Comparison of ENCODE assay signal across 20 cellular contexts in the genomic region with DNA sequence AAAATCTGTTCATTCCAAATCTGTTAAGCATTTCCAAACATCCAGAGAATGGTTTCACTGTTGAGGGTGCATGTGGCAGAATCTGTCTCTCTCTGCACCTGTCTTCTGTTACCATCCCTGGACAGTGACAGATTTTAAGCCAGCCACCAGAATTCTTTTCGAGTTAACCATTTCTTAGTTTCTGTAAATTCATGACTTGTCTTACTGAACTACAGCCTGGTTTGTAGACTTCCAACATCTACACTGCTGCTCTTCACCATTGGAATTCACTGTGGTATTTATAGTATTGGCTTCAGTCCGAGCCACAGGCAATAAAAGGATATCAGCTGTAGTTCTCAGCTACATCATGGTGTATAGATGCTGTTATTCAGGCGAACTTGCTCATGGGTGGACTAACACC. TPM values are rescaled to one million over a fixed set of nuclear protein-coding genes. Genes with fewer than 3 reads are reported as not detected.
DNase-seq lines count a peak whose midpoint lies in the region; ATAC-seq and TF ChIP-seq lines count a peak whose summit lies in the region.
"Had no signal": no experiment of that assay in that cellular context is flagged by ENCODE, and none has a peak within 500 bp of the region (broad histone marks: within the 10 kb centered on the region; RNA-seq: fewer than 3 reads in every experiment).

No MANE protein-coding gene starts in this region.

- H3K4me3 ChIP-seq in BJ (ENCODE audit: low read depth, low read length) (no peak overlapping the region), SJCRH30 (no peak overlapping the region)
- H3K4me3 ChIP-seq: lung, thoracic aorta had no signal

- POLR2A ChIA-PET in BJ (lab: Charles Lee), result no interaction called here

- H3K4me1 ChIP-seq in SJCRH30, result peaks cover 21% of the 10 kb centered on the region

- H3K36me3 ChIP-seq in BJ (ENCODE audit: control insufficient read depth, insufficient read depth, low read length), result peaks cover 4% of the 10 kb centered on the region; the same call in 1 of the 2 replicates
- H3K36me3 ChIP-seq in SJCRH30, result peaks cover 31% of the 10 kb centered on the region

- peak overlapping the region; percentile 56 for H3K27ac ChIP-seq in SJCRH30
- H3K27ac ChIP-seq: foreskin keratinocyte had no signal

- peak; percentile 68 for DNase-seq in BJ (ENCODE audit: low read depth)
- peak; percentile 51 to 80 for DNase-seq in SJCRH30
- DNase-seq in left ventricle myocardium superior, result no peak
- DNase-seq in pons (ENCODE audit: low spot score), result peak; percentile 6
- no peak for DNase-seq in NCI-H1092 (lab: John Stamatoyannopoulos, UW)
- DNase-seq in NCI-H187 (lab: John Stamatoyannopoulos, UW), result no peak
- DNase-seq: activated CD4-positive, alpha-beta T cell treated with anti-CD3 and anti-CD28 coated beads, Interleukin-2, amount 50 U/mL, for 1 hour; activated naive CD8-positive, alpha-beta T cell treated with anti-CD3 and anti-CD28 coated beads, Interleukin-2, amount 10 ng/mL, durations not matched to agents 7 days and 5 days; activated T-cell treated with anti-CD3 and anti-CD28 coated beads, Interleukin-2, amount 50 U/mL, for 1 hour; CD4-positive, alpha-beta memory T cell; DMS79 treated with DMSO at 0.1 percent for 48 hours; foreskin keratinocyte; NCI-H2081 treated with DMSO at 0.1 percent for 48 hours; NCI-H526; stimulated activated CD4-positive, alpha-beta T cell treated with anti-CD3 and anti-CD28 coated beads, Interleukin-4, amount 100 ng/mL, for 24 hours; stimulated activated CD8-positive, alpha-beta memory T cell treated with anti-CD3 and anti-CD28 coated beads, Interleukin-4, amount 100 ng/mL, for 48 hours had no signal

- intact Hi-C loops in left ventricle myocardium superior (cut with micrococcal nuclease), result no loop called here

- H3K27me3 ChIP-seq in BJ (ENCODE audit: control insufficient read depth, insufficient read depth, low read length) (no peaks in the 10 kb centered on the region), SJCRH30 (no peaks in the 10 kb centered on the region)
- H3K27me3 ChIP-seq: foreskin keratinocyte had no signal

- CTCF ChIA-PET in BJ (lab: Yijun Ruan, JAX), result interaction anchor here (1.9 kb wide), 1 partner anchor 48 kb away, joined by 6 read pairs; a partner anchor contains a TSS

- ATAC-seq in left ventricle myocardium superior (peak; percentile 89), GM18520 (IDR thresholded peaks at IDR 0.05; ENCODE audit: unreplicated experiment) (no peak)
- ATAC-seq: foreskin keratinocyte; natural killer cell treated with Interleukin-12 subunit alpha and Interleukin-12 subunit beta and Interleukin-15 and Interleukin-18, amount 100 ng/mL, for 72 hours had no signal

- no peaks in the 10 kb centered on the region for H3K9me3 ChIP-seq in SJCRH30 (replicated peaks)
- H3K9me3 ChIP-seq: thoracic aorta had no signal

- TF ChIP-seq CTCF in BJ (IDR thresholded peaks at IDR 0.05; ENCODE audit: insufficient read depth, low read depth, low read length), result no peak

RNA-seq across cellular contexts. Expression of a gene that starts 47.6 kb away (rescaled TPM):
- polyA plus RNA-seq in BJ (2011; rRNA removed), result 12.5 and 21.4 TPM in 2 replicates
- 20.9 and 26.2 TPM in 2 replicates for polyA minus RNA-seq in BJ (2011; rRNA and poly(A)+ RNA removed)
- 39.9 and 43.3 TPM in 2 replicates for total RNA-seq in SJCRH30 (2014; rRNA removed; shearing (Covaris generic))
- 30.7 TPM for total RNA-seq in left ventricle myocardium superior

Comparison
In these comparisons a context has a peak if more than half of its experiments do, and no peak if none do; other contexts are left out.
1. DNase-seq: peak in BJ (single experiment), SJCRH30 (2 of 2) and pons (single experiment); none in left ventricle myocardium superior (single experiment), NCI-H1092 (single experiment) and NCI-H187 (0 of 2).